In the genomic region with DNA sequence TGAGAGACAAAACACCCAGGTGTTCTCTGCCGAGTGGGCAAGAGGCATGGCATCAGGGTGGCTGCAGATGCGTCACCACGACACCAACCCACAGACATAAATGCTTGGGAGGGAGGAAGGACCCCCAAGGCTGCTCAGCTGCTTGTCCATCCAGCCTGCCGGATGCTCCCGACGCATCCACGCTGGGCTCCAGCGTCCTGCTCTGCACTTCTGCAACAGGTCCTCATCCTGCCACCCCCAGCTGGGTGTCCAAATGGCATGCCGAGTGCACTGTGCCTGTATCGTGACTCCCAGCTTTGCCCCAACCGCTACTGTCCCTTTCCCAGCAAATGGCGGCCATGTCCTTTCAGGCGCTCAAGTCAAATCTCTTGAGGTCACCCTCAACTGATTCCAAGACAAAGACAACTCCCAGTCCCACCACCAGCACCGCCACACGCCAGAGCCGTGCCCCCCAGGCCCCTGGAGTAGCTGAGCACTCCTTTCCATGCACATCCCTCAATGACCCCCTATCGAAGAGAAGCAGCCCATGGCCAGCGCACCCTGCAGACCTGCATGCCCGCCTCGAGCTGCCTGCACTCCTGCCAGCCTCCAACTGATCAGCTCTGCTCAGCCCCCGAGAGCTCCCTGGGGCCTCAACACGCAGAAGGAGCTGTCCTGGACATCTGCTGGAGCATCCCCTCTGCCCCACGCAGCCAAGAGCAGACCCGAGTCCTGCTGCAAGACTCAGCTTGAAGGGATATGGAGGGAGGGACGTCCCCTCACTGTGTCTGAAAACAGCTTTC, we compare ENCODE assay signal across 34 cellular contexts.
DNase-seq lines count a peak whose midpoint lies in the region; ATAC-seq and TF ChIP-seq lines count a peak whose summit lies in the region.
"Had no signal": no experiment of that assay in that cellular context is flagged by ENCODE, and none has a peak within 500 bp of the region (broad histone marks: within the 10 kb centered on the region; RNA-seq: fewer than 3 reads in every experiment).

No MANE protein-coding gene starts in this region.

- H3K27ac ChIP-seq in endodermal cell (ENCODE audit: low read depth, low read length) (peak overlapping the region; percentile 67), mesenchymal stem cell (ENCODE audit: low read length, poor library complexity, severe bottlenecking) (no peak overlapping the region), thyroid gland (peak overlapping the region; percentile 88 to 94 (median 93))
- H3K27ac ChIP-seq: KMS-11, SK-N-MC, spleen had no signal

- DNase-seq in endodermal cell (no peak), mesenchymal stem cell (no peak), omental fat pad (ENCODE audit: low spot score) (no peak), thyroid gland (no peak), T-helper 17 cell (no peak)
- no peak for DNase-seq in activated T-helper 2 cell treated with anti-CD3 and anti-CD28 coated beads, Interferon-gamma antibody, Interleukin-2, Interleukin-4, amounts not matched to agents 10 μg/mL and 5 μg/mL and 100 μg/mL, durations not matched to agents 14 hours and 24 hours and 36 hours (ENCODE audit: low spot score)
- DNase-seq in activated naive CD4-positive, alpha-beta T cell (lab: John Stamatoyannopoulos, UW) = no peak
- DNase-seq: activated B cell treated with CpG ODN at 0.5 μM for 24 hours; activated CD4-positive, alpha-beta T cell treated with anti-CD3 and anti-CD28 coated beads, Interleukin-2, amount 50 U/mL, for 1 hour; activated CD8-positive, alpha-beta memory T cell treated with anti-CD3 and anti-CD28 coated beads, Interleukin-2, amount 10 ng/mL, durations not matched to agents 7 days and 5 days; activated naive CD4-positive, alpha-beta T cell treated with Interleukin-2 at 50 U/mL for 16 hours; activated T-cell treated with anti-CD3 and anti-CD28 coated beads, Interleukin-2, amount 50 U/mL, for 4 hours; DMS153; foreskin melanocyte; HCEC 1CT; hippocampal formation; left colon; mammary epithelial cell; MG63; NCI-H1417; NCI-H2029 treated with DMSO at 0.1 percent for 48 hours; NCI-H526; NK-92 treated with Interleukin-12 subunit alpha and Interleukin-12 subunit beta, amount 100 ng/mL, for 24 hours; occipital lobe; PC-3; stimulated activated CD4-positive, alpha-beta T cell treated with anti-CD3 and anti-CD28 coated beads, Interleukin-2, amount 100 ng/mL, for 24 hours; T-helper 1 cell had no signal

- H3K9me3 ChIP-seq in endodermal cell (ENCODE audit: control insufficient read depth, low read length) (no peaks in the 10 kb centered on the region), mesenchymal stem cell (ENCODE audit: control insufficient read depth, low read length) (no peaks in the 10 kb centered on the region), thyroid gland (no peaks in the 10 kb centered on the region), T-helper 17 cell (ENCODE audit: control insufficient read depth, low read length, poor library complexity, severe bottlenecking) (no peaks in the 10 kb centered on the region)
- H3K9me3 ChIP-seq: MG63, spleen had no signal

- peak overlapping the region in 1 of 2 experiments; percentile 40 for H3K4ac ChIP-seq in mesenchymal stem cell (ENCODE audit: low read depth in 1 of 2, low read length in 2 of 2)

- no peak overlapping the region for H2BK5ac ChIP-seq in mesenchymal stem cell (ENCODE audit: low read depth, low read length, poor library complexity, severe bottlenecking)

- peak; percentile 19 for ATAC-seq in omental fat pad (ENCODE audit: low FRiP score)
- no peak for ATAC-seq in T-helper 17 cell
- ATAC-seq in GM21737 (IDR thresholded peaks at IDR 0.05; ENCODE audit: unreplicated experiment) = no peak
- ATAC-seq: activated CD8-positive, alpha-beta memory T cell treated with anti-CD3 and anti-CD28 coated beads, Interleukin-2, amount 10 ng/mL, durations not matched to agents 7 days and 5 days; activated T-cell treated with anti-CD3 and anti-CD28 coated beads, Interleukin-2, amount 50 U/mL, for 4 hours; esophagus mucosa; left colon; PC-3 had no signal

- no peaks in the 10 kb centered on the region for H3K27me3 ChIP-seq in endodermal cell (ENCODE audit: control insufficient read depth, insufficient read depth, low read length, poor library complexity, severe bottlenecking)
- no peaks in the 10 kb centered on the region for H3K27me3 ChIP-seq in mesenchymal stem cell (ENCODE audit: control insufficient read depth in 1 of 2, insufficient read depth in 1 of 2, low read length in 2 of 2)
- H3K27me3 ChIP-seq in thyroid gland = no peaks in the 10 kb centered on the region
- H3K27me3 ChIP-seq: MG63, spleen had no signal

- no peak overlapping the region for H3K4me2 ChIP-seq in mesenchymal stem cell (ENCODE audit: low read length, poor library complexity, severe bottlenecking)
- H3K4me2 ChIP-seq: KMS-11 had no signal

- no peak overlapping the region for H3K4me3 ChIP-seq in endodermal cell (ENCODE audit: low read length)
- H3K4me3 ChIP-seq in mesenchymal stem cell (ENCODE audit: insufficient read depth in 1 of 2, low read depth in 1 of 2, low read length in 2 of 2) = no peak overlapping the region
- no peak overlapping the region for H3K4me3 ChIP-seq in thyroid gland (replicated peaks in 1 of 3)
- H3K4me3 ChIP-seq: MG63, SK-N-MC, spleen had no signal

- H3K9ac ChIP-seq in endodermal cell (ENCODE audit: extremely low read depth, low read length, poor library complexity, severe bottlenecking) = no peak overlapping the region
- no peak overlapping the region for H3K9ac ChIP-seq in mesenchymal stem cell (ENCODE audit: low read length)
- H3K9ac ChIP-seq: KMS-11 had no signal

- peak overlapping the region in 1 of 2 experiments; percentile 40 for H2BK12ac ChIP-seq in mesenchymal stem cell (ENCODE audit: low read length in 2 of 2)

- no peak overlapping the region for H2AFZ ChIP-seq in mesenchymal stem cell (ENCODE audit: low read depth, low read length)

- WGBS in endodermal cell (ENCODE audit: insufficient coverage in 1 of 2, insufficient read length in 1 of 2), 2 experiments = 94 to 96% methylated on average over 11 to 25 of the region's 25 CpGs
- 86% methylated on average over 25 of the region's 25 CpGs for WGBS in mesenchymal stem cell
- WGBS in thyroid gland, 2 donors = 87 to 93% methylated on average over 18 to 22 of the region's 25 CpGs

- peak overlapping the region in 1 of 2 experiments; percentile 22 for H3K18ac ChIP-seq in mesenchymal stem cell (ENCODE audit: low read depth in 1 of 2, low read length in 2 of 2)

- H3K27me3 Mint-ChIP-seq in endodermal cell (ENCODE audit: insufficient read depth) = no peaks in the 10 kb centered on the region
- H3K27me3 Mint-ChIP-seq in T-helper 17 cell = peaks cover 45% of the 10 kb centered on the region
- peaks cover 3% of the 10 kb centered on the region for H3K27me3 Mint-ChIP-seq in activated T-helper 2 cell treated with anti-CD3 and anti-CD28 coated beads, Interferon-gamma antibody, Interleukin-2, Interleukin-4, amounts not matched to agents 10 μg/mL and 5 μg/mL and 100 μg/mL, durations not matched to agents 14 hours and 24 hours and 36 hours (ENCODE audit: low read depth)
- H3K27me3 Mint-ChIP-seq: activated B cell treated with CpG ODN at 0.5 μM for 24 hours had no signal

- peak overlapping the region; percentile 70 for H4K8ac ChIP-seq in mesenchymal stem cell (ENCODE audit: low read length)

- peaks cover 37% of the 10 kb centered on the region for H3K79me1 ChIP-seq in mesenchymal stem cell (replicated peaks; ENCODE audit: low read length, poor library complexity, severe bottlenecking)

- peaks cover 61% of the 10 kb centered on the region for H3K36me3 ChIP-seq in endodermal cell (ENCODE audit: control insufficient read depth, insufficient read depth, low read length)
- H3K36me3 ChIP-seq in mesenchymal stem cell (ENCODE audit: control insufficient read depth in 1 of 2, insufficient read depth in 2 of 2, low read depth in 1 of 2, low read length in 2 of 2) = no peaks in the 10 kb centered on the region
- no peaks in the 10 kb centered on the region for H3K36me3 ChIP-seq in thyroid gland
- H3K36me3 ChIP-seq: MG63, spleen had no signal

- intact Hi-C loops in thyroid gland (cut with DNase I) = no loop called here
- intact Hi-C loops in activated T-helper 2 cell treated with anti-CD3 and anti-CD28 coated beads, Interferon-gamma antibody, Interleukin-2, Interleukin-4, amounts not matched to agents 10 μg/mL and 5 μg/mL and 100 μg/mL, durations not matched to agents 14 hours and 24 hours and 36 hours (cut with micrococcal nuclease) = no loop called here

- H3K4me1 Mint-ChIP-seq in endodermal cell = peaks cover 36% of the 10 kb centered on the region
- peaks cover 2% of the 10 kb centered on the region for H3K4me1 Mint-ChIP-seq in T-helper 17 cell
- H3K4me1 Mint-ChIP-seq in activated T-helper 2 cell treated with anti-CD3 and anti-CD28 coated beads, Interferon-gamma antibody, Interleukin-2, Interleukin-4, amounts not matched to agents 10 μg/mL and 5 μg/mL and 100 μg/mL, durations not matched to agents 14 hours and 24 hours and 36 hours (ENCODE audit: low read depth) = no peaks in the 10 kb centered on the region
- H3K4me1 Mint-ChIP-seq: central memory CD8-positive, alpha-beta T cell had no signal

- no peak overlapping the region for H3K23ac ChIP-seq in mesenchymal stem cell (ENCODE audit: low read length in 2 of 2)

- peak overlapping the region; percentile 82 for H4K91ac ChIP-seq in mesenchymal stem cell (ENCODE audit: low read length)

- peaks cover 22% of the 10 kb centered on the region for H3K36me3 Mint-ChIP-seq in endodermal cell (ENCODE audit: low read depth)
- H3K36me3 Mint-ChIP-seq in T-helper 17 cell (ENCODE audit: low read depth) = no peaks in the 10 kb centered on the region
- no peaks in the 10 kb centered on the region for H3K36me3 Mint-ChIP-seq in activated T-helper 2 cell treated with anti-CD3 and anti-CD28 coated beads, Interferon-gamma antibody, Interleukin-2, Interleukin-4, amounts not matched to agents 10 μg/mL and 5 μg/mL and 100 μg/mL, durations not matched to agents 14 hours and 24 hours and 36 hours (ENCODE audit: low read depth)
- H3K36me3 Mint-ChIP-seq: activated CD8-positive, alpha-beta memory T cell treated with anti-CD3 and anti-CD28 coated beads, Interleukin-2, amount 10 ng/mL, durations not matched to agents 7 days and 5 days had no signal

- H2BK120ac ChIP-seq in mesenchymal stem cell (ENCODE audit: low read depth, low read length) = no peak overlapping the region

- no peaks in the 10 kb centered on the region for H3K9me3 Mint-ChIP-seq in endodermal cell
- no peaks in the 10 kb centered on the region for H3K9me3 Mint-ChIP-seq in activated T-helper 2 cell treated with anti-CD3 and anti-CD28 coated beads, Interferon-gamma antibody, Interleukin-2, Interleukin-4, amounts not matched to agents 10 μg/mL and 5 μg/mL and 100 μg/mL, durations not matched to agents 14 hours and 24 hours and 36 hours
- H3K9me3 Mint-ChIP-seq: activated B cell treated with CpG ODN at 0.5 μM for 24 hours; activated T-cell treated with anti-CD3 and anti-CD28 coated beads, Interleukin-2, amount 50 U/mL, for 4 hours; central memory CD8-positive, alpha-beta T cell; stimulated activated naive CD8-positive, alpha-beta T cell treated with anti-CD3 and anti-CD28 coated beads, Interleukin-15, Interleukin-2, amounts not matched to agents 100 ng/mL and 50 ng/mL, for 24 hours had no signal

- H3K27ac Mint-ChIP-seq in endodermal cell (peak overlapping the region; percentile 72), T-helper 17 cell (no peak overlapping the region)
- no peak overlapping the region for H3K27ac Mint-ChIP-seq in activated T-helper 2 cell treated with anti-CD3 and anti-CD28 coated beads, Interferon-gamma antibody, Interleukin-2, Interleukin-4, amounts not matched to agents 10 μg/mL and 5 μg/mL and 100 μg/mL, durations not matched to agents 14 hours and 24 hours and 36 hours
- H3K27ac Mint-ChIP-seq: activated B cell treated with CpG ODN at 0.5 μM for 24 hours; activated CD8-positive, alpha-beta memory T cell treated with anti-CD3 and anti-CD28 coated beads, Interleukin-2, amount 10 ng/mL, durations not matched to agents 7 days and 5 days; stimulated activated naive CD8-positive, alpha-beta T cell treated with anti-CD3 and anti-CD28 coated beads, Interleukin-15, Interleukin-2, amounts not matched to agents 100 ng/mL and 50 ng/mL, for 24 hours had no signal

- no peak for TF ChIP-seq CTCF in endodermal cell (conservative IDR thresholded peaks at IDR 0.05)
- no peak for TF ChIP-seq CTCF in omental fat pad (IDR thresholded peaks at IDR 0.05)
- no peak for TF ChIP-seq CTCF in thyroid gland (IDR thresholded peaks at IDR 0.05)

- peaks cover 15% of the 10 kb centered on the region for H3K4me1 ChIP-seq in endodermal cell (ENCODE audit: control insufficient read depth, insufficient read depth, low read length)
- H3K4me1 ChIP-seq in mesenchymal stem cell (ENCODE audit: control insufficient read depth, insufficient read depth, low read depth, low read length) = peaks cover 17% of the 10 kb centered on the region
- peaks cover 40 to 51% of the 10 kb centered on the region in 2 donors for H3K4me1 ChIP-seq in thyroid gland

- H3K4me3 Mint-ChIP-seq in endodermal cell (no peak overlapping the region), T-helper 17 cell (no peak overlapping the region)
- H3K4me3 Mint-ChIP-seq in activated T-helper 2 cell treated with anti-CD3 and anti-CD28 coated beads, Interferon-gamma antibody, Interleukin-2, Interleukin-4, amounts not matched to agents 10 μg/mL and 5 μg/mL and 100 μg/mL, durations not matched to agents 14 hours and 24 hours and 36 hours (ENCODE audit: low read depth) = no peak overlapping the region
- H3K4me3 Mint-ChIP-seq: activated B cell treated with CpG ODN at 0.5 μM for 24 hours; activated CD8-positive, alpha-beta memory T cell treated with anti-CD3 and anti-CD28 coated beads, Interleukin-2, amount 10 ng/mL, durations not matched to agents 7 days and 5 days; activated T-cell treated with anti-CD3 and anti-CD28 coated beads, Interleukin-2, amount 50 U/mL, for 4 hours; central memory CD8-positive, alpha-beta T cell; stimulated activated naive CD8-positive, alpha-beta T cell treated with anti-CD3 and anti-CD28 coated beads, Interleukin-15, Interleukin-2, amounts not matched to agents 100 ng/mL and 50 ng/mL, for 24 hours had no signal

- H2AK5ac ChIP-seq in mesenchymal stem cell (ENCODE audit: low read length, severe bottlenecking) = no peak overlapping the region

- H3K14ac ChIP-seq in mesenchymal stem cell (ENCODE audit: low read length in 2 of 2) = no peak overlapping the region

- no peak for TF ChIP-seq POLR2A in thyroid gland (IDR thresholded peaks at IDR 0.05)

- H2BK15ac ChIP-seq in mesenchymal stem cell (ENCODE audit: low read depth, poor library complexity, severe bottlenecking) = no peak overlapping the region
